In genomic region chr12:12784116-12784515, GRCh38 we compare ENCODE assay signal across 25 cellular contexts. TPM values are rescaled to one million over a fixed set of nuclear protein-coding genes. Genes with fewer than 3 reads are reported as not detected.
A peak's percentile ranks its signal among the peaks of the same experiment; 100 is the strongest.
DNase-seq lines count a peak whose midpoint lies in the region; ATAC-seq, FAIRE-seq and TF ChIP-seq lines count a peak whose summit lies in the region.
"Had no signal": no experiment of that assay in that cellular context is flagged by ENCODE, and none has a peak within 500 bp of the region (broad histone marks: within the 10 kb centered on the region; RNA-seq: fewer than 3 reads in every experiment).

No MANE protein-coding gene starts in this region.

- H3K36me3 ChIP-seq in heart right ventricle: no peaks in the 10 kb centered on the region
- H3K36me3 ChIP-seq in gastroesophageal sphincter: no peaks in the 10 kb centered on the region
- H3K36me3 ChIP-seq in sigmoid colon: no peaks in the 10 kb centered on the region
- H3K36me3 ChIP-seq in vagina: no peaks in the 10 kb centered on the region
- H3K36me3 ChIP-seq: thoracic aorta had no signal

- peaks cover 0 to 56% (median 37%) of the 10 kb centered on the region in 9 donors for H3K4me1 ChIP-seq in heart right ventricle
- peaks cover 9% of the 10 kb centered on the region for H3K4me1 ChIP-seq in right cardiac atrium (ENCODE audit: control insufficient read depth, insufficient read depth, low read length)
- peaks cover 0 to 42% (median 9%) of the 10 kb centered on the region in 3 donors for H3K4me1 ChIP-seq in gastroesophageal sphincter
- H3K4me1 ChIP-seq in sigmoid colon: peaks cover 0 to 39% (median 34%) of the 10 kb centered on the region in 4 donors
- H3K4me1 ChIP-seq in vagina: peaks cover 19% of the 10 kb centered on the region

- no peak for ATAC-seq in heart right ventricle
- ATAC-seq in right cardiac atrium: no peak
- ATAC-seq in gastroesophageal sphincter: no peak
- ATAC-seq: A549; activated CD4-positive, alpha-beta T cell treated with anti-CD3 and anti-CD28 coated beads for 36 hours; naive thymus-derived CD4-positive, alpha-beta T cell; stimulated activated effector memory CD8-positive, alpha-beta T cell treated with anti-CD3 and anti-CD28 coated beads, Interleukin-12 subunit alpha, Interleukin-12 subunit beta, amount 100 ng/mL, for 72 hours had no signal

- H3K27me3 ChIP-seq in heart right ventricle: no peaks in the 10 kb centered on the region
- no peaks in the 10 kb centered on the region for H3K27me3 ChIP-seq in right cardiac atrium (ENCODE audit: control insufficient read depth, insufficient read depth)
- no peaks in the 10 kb centered on the region for H3K27me3 ChIP-seq in gastroesophageal sphincter
- H3K27me3 ChIP-seq in sigmoid colon: no peaks in the 10 kb centered on the region
- no peaks in the 10 kb centered on the region for H3K27me3 ChIP-seq in vagina

- TF ChIP-seq CTCF in heart right ventricle (IDR thresholded peaks at IDR 0.05): no peak
- TF ChIP-seq CTCF in gastroesophageal sphincter (IDR thresholded peaks at IDR 0.05): no peak
- no peak for TF ChIP-seq CTCF in sigmoid colon (IDR thresholded peaks at IDR 0.05)
- TF ChIP-seq CTCF in vagina (IDR thresholded peaks at IDR 0.05): no peak
- TF ChIP-seq CTCF in D721Med (IDR thresholded peaks at IDR 0.05; ENCODE audit: insufficient read depth, missing control alignments): no peak

- WGBS in heart right ventricle, 2 donors: 95 to 98% methylated on average over 2 of the region's 2 CpGs
- 99% methylated on average over 2 of the region's 2 CpGs for WGBS in right cardiac atrium
- WGBS in gastroesophageal sphincter (ENCODE audit: low coverage in 1 of 2), 2 donors: 100% methylated on average over 2 of the region's 2 CpGs
- WGBS in sigmoid colon, 2 donors: 95 to 99% methylated on average over 2 of the region's 2 CpGs

- intact Hi-C loops in heart right ventricle (cut with DNase I) (loop anchor here in 3 of 10 donors (2.0 to 10.0 kb wide), 3 partner anchors 42 to 201 kb away; no protein-coding TSS in a partner anchor), right cardiac atrium (cut with DNase I) (loop anchor here in 1 of 4 donors (10.0 kb wide), 1 partner anchor 59 kb away; no protein-coding TSS in a partner anchor), sigmoid colon (cut with DNase I) (loop anchor here (10.0 kb wide), 2 partner anchors 111 to 431 kb away; partner anchors contain the start of gene GPRC5A), vagina (cut with DNase I) (no loop called here)

- H3K9me3 ChIP-seq in heart right ventricle (no peaks in the 10 kb centered on the region), right cardiac atrium (ENCODE audit: control insufficient read depth, low read length) (no peaks in the 10 kb centered on the region), gastroesophageal sphincter (no peaks in the 10 kb centered on the region), sigmoid colon (no peaks in the 10 kb centered on the region), vagina (no peaks in the 10 kb centered on the region)
- H3K9me3 ChIP-seq: A549, thoracic aorta had no signal

- DNase-seq in heart right ventricle (no peak), right cardiac atrium (no peak), sigmoid colon (no peak), vagina (ENCODE audit: extremely low spot score in 2 of 2) (peak in 1 of 2 donors; percentile 52), D721Med (ENCODE audit: insufficient read length, low spot score) (no peak), D341Med (ENCODE audit: low spot score) (no peak), 8988T (no peak)
- DNase-seq: activated CD4-positive, alpha-beta T cell treated with anti-CD3 and anti-CD28 coated beads for 36 hours; activated naive CD4-positive, alpha-beta T cell treated with anti-CD3 and anti-CD28 coated beads, Interleukin-2, amount 50 U/mL, for 16 hours; activated T-cell treated with anti-CD3 and anti-CD28 coated beads, Interleukin-2, amount 50 U/mL, for 48 hours; aorta; C1 segment of cervical spinal cord; effector CD4-positive, alpha-beta T cell; H7; naive thymus-derived CD4-positive, alpha-beta T cell; NCI-H1105 treated with DMSO at 0.1 percent for 48 hours; NCI-H2081 treated with DMSO at 0.1 percent for 48 hours; OCI-M1; SHP77; stimulated activated CD4-positive, alpha-beta T cell treated with anti-CD3 and anti-CD28 coated beads, Interleukin-2, amount 100 ng/mL, for 24 hours; T-helper 1 cell had no signal

- no peak for FAIRE-seq in D721Med (lab: Jason Lieb, UNC)
- FAIRE-seq: A549 had no signal

- H3K4me3 ChIP-seq in heart right ventricle: no peak overlapping the region
- no peak overlapping the region for H3K4me3 ChIP-seq in right cardiac atrium (ENCODE audit: low read length)
- no peak overlapping the region for H3K4me3 ChIP-seq in gastroesophageal sphincter
- H3K4me3 ChIP-seq in sigmoid colon: no peak overlapping the region
- no peak overlapping the region for H3K4me3 ChIP-seq in vagina
- H3K4me3 ChIP-seq: A549, thoracic aorta had no signal

- TF ChIP-seq POLR2A in gastroesophageal sphincter (IDR thresholded peaks at IDR 0.05): no peak
- no peak for TF ChIP-seq POLR2A in sigmoid colon (IDR thresholded peaks at IDR 0.05)
- no peak for TF ChIP-seq POLR2A in vagina (IDR thresholded peaks at IDR 0.05)

- H3K27ac ChIP-seq in heart right ventricle: peak overlapping the region; percentile 76 to 98 (median 94)
- H3K27ac ChIP-seq in right cardiac atrium (ENCODE audit: low read length): no peak overlapping the region
- H3K27ac ChIP-seq in gastroesophageal sphincter: peak overlapping the region in 3 of 4 donors; percentile 76 to 94 (median 89)
- peak overlapping the region; percentile 37 to 70 (median 44) for H3K27ac ChIP-seq in sigmoid colon
- H3K27ac ChIP-seq in vagina: peak overlapping the region; percentile 65
- H3K27ac ChIP-seq: A549 had no signal

- no peak for TF ChIP-seq EP300 in gastroesophageal sphincter (IDR thresholded peaks at IDR 0.05)
- TF ChIP-seq EP300 in sigmoid colon (IDR thresholded peaks at IDR 0.05): no peak

RNA-seq across cellular contexts. Expression of gene APOLD1, which starts 1.3 kb away (rescaled TPM):
- total RNA-seq in heart right ventricle: 10 to 100 TPM; 11.1 to 98.8 (median 22.0) TPM
- 10 to 100 TPM; 11.6 to 19.8 TPM for polyA plus RNA-seq in heart right ventricle
- 10 to 100 TPM; 15.0 to 43.0 (median 16.6) TPM for total RNA-seq in right cardiac atrium
- 20.9 TPM for polyA plus RNA-seq in right cardiac atrium
- 10 to 100 TPM; 16.2 to 33.4 (median 22.8) TPM for total RNA-seq in gastroesophageal sphincter
- total RNA-seq in sigmoid colon: 10 to 100 TPM; 13.9 to 24.8 (median 19.9) TPM
- polyA plus RNA-seq in sigmoid colon: 1 to 10 TPM in 2 of 3 donors, under 1 TPM in 1; 0.46 to 8.0 (median 6.0) TPM
- total RNA-seq in vagina: 127 TPM

RNA-seq across cellular contexts. Expression of gene DDX47, which starts 29.0 kb away (rescaled TPM):
- total RNA-seq in heart right ventricle (10 to 100 TPM; 24.0 to 32.3 (median 29.9) TPM), right cardiac atrium (10 to 100 TPM; 31.9 to 33.3 (median 32.6) TPM), gastroesophageal sphincter (10 to 100 TPM; 49.2 to 66.7 (median 60.2) TPM), sigmoid colon (10 to 100 TPM; 42.9 to 56.9 (median 49.7) TPM), vagina (42.0 TPM)
- polyA plus RNA-seq in heart right ventricle (10 to 100 TPM; 16.8 to 29.5 TPM), right cardiac atrium (23.0 TPM), sigmoid colon (10 to 100 TPM; 22.8 to 33.3 (median 26.1) TPM)
